In genomic region chr3:75433295-75433694, GRCh38 we compare ENCODE assay signal across 8 cellular contexts.
DNase-seq lines count a peak whose midpoint lies in the region; ATAC-seq and TF ChIP-seq lines count a peak whose summit lies in the region.
"Not testable (repeated sequence)": the region's sequence is repeated elsewhere in the genome, so short reads cannot be mapped to it uniquely, and the experiment has no call there.

No MANE protein-coding gene starts in this region.

- DNase-seq in HFFc6; T-helper 2 cell treated with Interferon-gamma antibody and Interleukin-4, amounts not matched to agents 5 μg/mL and 100 μg/mL, for 36 hours (ENCODE audit: low spot score); activated naive CD4-positive, alpha-beta T cell treated with anti-CD3 and anti-CD28 coated beads, Interleukin-2, amount 10 ng/mL, durations not matched to agents 7 days and 5 days; chondrocyte (ENCODE audit: low spot score); immature natural killer cell; neural crest cell (ENCODE audit: low read depth, low spot score); thoracic aorta (ENCODE audit: low spot score): not testable (repeated sequence)

- not testable (repeated sequence) for ATAC-seq in thoracic aorta (ENCODE audit: insufficient number of reproducible peaks, low FRiP score, low read depth)

- not testable (repeated sequence) for H3K9me3 ChIP-seq in BLaER1 treated with 17β-estradiol and CSF1 and Interleukin-3, amounts not matched to agents 10 nM and 100 nM (replicated peaks in 1 of 11); thoracic aorta

- peaks cover 13 to 40% (median 33%) of the 10 kb centered on the region in 10 experiments for H3K4me1 ChIP-seq in BLaER1 treated with 17β-estradiol and CSF1 and Interleukin-3, amounts not matched to agents 10 nM and 100 nM
- H3K4me1 ChIP-seq in thoracic aorta (ENCODE audit: control insufficient read depth in 1 of 2, low read depth in 2 of 2) = peaks cover 6 to 27% of the 10 kb centered on the region in 2 donors

- H3K36me3 ChIP-seq in BLaER1 treated with 17β-estradiol and CSF1 and Interleukin-3, amounts not matched to agents 10 nM and 100 nM = peaks cover 0 to 37% (median 9%) of the 10 kb centered on the region in 11 experiments; a peak in 9 of 22 replicates
- H3K36me3 ChIP-seq in thoracic aorta = not testable (repeated sequence)

- peaks cover 22% of the 10 kb centered on the region; the same call in 1 of the 2 replicates for H3K36me3 Mint-ChIP-seq in HFFc6 (ENCODE audit: low read depth)
- H3K36me3 Mint-ChIP-seq in T-helper 2 cell treated with Interferon-gamma antibody and Interleukin-4, amounts not matched to agents 5 μg/mL and 100 μg/mL, for 36 hours (ENCODE audit: low read depth); activated naive CD4-positive, alpha-beta T cell treated with anti-CD3 and anti-CD28 coated beads, Interleukin-2, amount 10 ng/mL, durations not matched to agents 7 days and 5 days; chondrocyte (ENCODE audit: low read depth); immature natural killer cell; neural crest cell (ENCODE audit: low read depth): not testable (repeated sequence)

- not testable (repeated sequence) for TF ChIP-seq CTCF in HFFc6 (IDR thresholded peaks at IDR 0.05); chondrocyte (IDR thresholded peaks at IDR 0.05); neural crest cell (conservative IDR thresholded peaks at IDR 0.05); thoracic aorta (IDR thresholded peaks at IDR 0.05)

- H3K27ac Mint-ChIP-seq in HFFc6 = peak overlapping the region; percentile 99
- peak overlapping the region; percentile 69 for H3K27ac Mint-ChIP-seq in T-helper 2 cell treated with Interferon-gamma antibody and Interleukin-4, amounts not matched to agents 5 μg/mL and 100 μg/mL, for 36 hours
- not testable (repeated sequence) for H3K27ac Mint-ChIP-seq in activated naive CD4-positive, alpha-beta T cell treated with anti-CD3 and anti-CD28 coated beads, Interleukin-2, amount 10 ng/mL, durations not matched to agents 7 days and 5 days
- H3K27ac Mint-ChIP-seq in chondrocyte (ENCODE audit: unreplicated experiment) = peak overlapping the region; percentile 94
- peak overlapping the region in 4 of 6 donors; percentile 37 to 99 (median 51) for H3K27ac Mint-ChIP-seq in immature natural killer cell
- peak overlapping the region; percentile 78 for H3K27ac Mint-ChIP-seq in neural crest cell (ENCODE audit: unreplicated experiment)

- H3K4me1 Mint-ChIP-seq in HFFc6 (ENCODE audit: low read depth) (peaks cover 56% of the 10 kb centered on the region), chondrocyte (ENCODE audit: low read depth) (peaks cover 37% of the 10 kb centered on the region), immature natural killer cell (peaks cover 18 to 24% of the 10 kb centered on the region in 2 donors), neural crest cell (peaks cover 30% of the 10 kb centered on the region)
- peaks cover 11% of the 10 kb centered on the region for H3K4me1 Mint-ChIP-seq in T-helper 2 cell treated with Interferon-gamma antibody and Interleukin-4, amounts not matched to agents 5 μg/mL and 100 μg/mL, for 36 hours (ENCODE audit: low read depth)
- H3K4me1 Mint-ChIP-seq in activated naive CD4-positive, alpha-beta T cell treated with anti-CD3 and anti-CD28 coated beads, Interleukin-2, amount 10 ng/mL, durations not matched to agents 7 days and 5 days = peaks cover 25% of the 10 kb centered on the region

- CTCF ChIA-PET in activated naive CD4-positive, alpha-beta T cell treated with anti-CD3 and anti-CD28 coated beads, Interleukin-2, amount 10 ng/mL, durations not matched to agents 7 days and 5 days (lab: Charles Lee) = not testable (repeated sequence)

- not testable (repeated sequence) for H3K27me3 Mint-ChIP-seq in HFFc6 (ENCODE audit: insufficient read depth); T-helper 2 cell treated with Interferon-gamma antibody and Interleukin-4, amounts not matched to agents 5 μg/mL and 100 μg/mL, for 36 hours (ENCODE audit: low read depth); chondrocyte (ENCODE audit: low read depth); immature natural killer cell (ENCODE audit: low read depth in 3 of 3); neural crest cell (ENCODE audit: low read depth)
- peaks cover 12% of the 10 kb centered on the region for H3K27me3 Mint-ChIP-seq in activated naive CD4-positive, alpha-beta T cell treated with anti-CD3 and anti-CD28 coated beads, Interleukin-2, amount 10 ng/mL, durations not matched to agents 7 days and 5 days

- H3K9me3 Mint-ChIP-seq in HFFc6; T-helper 2 cell treated with Interferon-gamma antibody and Interleukin-4, amounts not matched to agents 5 μg/mL and 100 μg/mL, for 36 hours; activated naive CD4-positive, alpha-beta T cell treated with anti-CD3 and anti-CD28 coated beads, Interleukin-2, amount 10 ng/mL, durations not matched to agents 7 days and 5 days; chondrocyte (ENCODE audit: low read depth); immature natural killer cell; neural crest cell: not testable (repeated sequence)

- not testable (repeated sequence) for H3K27me3 ChIP-seq in BLaER1 treated with 17β-estradiol and CSF1 and Interleukin-3, amounts not matched to agents 10 nM and 100 nM; thoracic aorta (replicated peaks; ENCODE audit: insufficient read depth)

- peaks cover 0 to 21% (median 5%) of the 10 kb centered on the region in 11 experiments; a peak in 8 of 22 replicates for H4K20me1 ChIP-seq in BLaER1 treated with 17β-estradiol and CSF1 and Interleukin-3, amounts not matched to agents 10 nM and 100 nM

- not testable (repeated sequence) for H3K9ac ChIP-seq in BLaER1 treated with 17β-estradiol and CSF1 and Interleukin-3, amounts not matched to agents 10 nM and 100 nM

- H3K4me2 ChIP-seq in BLaER1 treated with 17β-estradiol and CSF1 and Interleukin-3, amounts not matched to agents 10 nM and 100 nM = peak overlapping the region in 8 of 11 experiments; percentile 2 to 90 (median 78); a peak in 15 of 22 replicates

- H3K27ac ChIP-seq in BLaER1 treated with 17β-estradiol and CSF1 and Interleukin-3, amounts not matched to agents 10 nM and 100 nM = peak overlapping the region in 1 of 11 experiments; percentile 45; a peak in 1 of 22 replicates
- H3K27ac ChIP-seq in thoracic aorta = peak overlapping the region; percentile 80 to 85

- H3K4me3 Mint-ChIP-seq in HFFc6 = peak overlapping the region; percentile 93
- not testable (repeated sequence) for H3K4me3 Mint-ChIP-seq in T-helper 2 cell treated with Interferon-gamma antibody and Interleukin-4, amounts not matched to agents 5 μg/mL and 100 μg/mL, for 36 hours
- H3K4me3 Mint-ChIP-seq in activated naive CD4-positive, alpha-beta T cell treated with anti-CD3 and anti-CD28 coated beads, Interleukin-2, amount 10 ng/mL, durations not matched to agents 7 days and 5 days = peak overlapping the region; percentile 13
- peak overlapping the region; percentile 22 for H3K4me3 Mint-ChIP-seq in chondrocyte (ENCODE audit: unreplicated experiment)
- H3K4me3 Mint-ChIP-seq in immature natural killer cell = peak overlapping the region in 1 of 5 donors; percentile 100
- H3K4me3 Mint-ChIP-seq in neural crest cell = peak overlapping the region; percentile 82

- not testable (repeated sequence) for H3K4me3 ChIP-seq in BLaER1 treated with 17β-estradiol and CSF1 and Interleukin-3, amounts not matched to agents 10 nM and 100 nM; thoracic aorta
